Comparison of ENCODE assay signal across 20 cellular contexts in the genomic region with DNA sequence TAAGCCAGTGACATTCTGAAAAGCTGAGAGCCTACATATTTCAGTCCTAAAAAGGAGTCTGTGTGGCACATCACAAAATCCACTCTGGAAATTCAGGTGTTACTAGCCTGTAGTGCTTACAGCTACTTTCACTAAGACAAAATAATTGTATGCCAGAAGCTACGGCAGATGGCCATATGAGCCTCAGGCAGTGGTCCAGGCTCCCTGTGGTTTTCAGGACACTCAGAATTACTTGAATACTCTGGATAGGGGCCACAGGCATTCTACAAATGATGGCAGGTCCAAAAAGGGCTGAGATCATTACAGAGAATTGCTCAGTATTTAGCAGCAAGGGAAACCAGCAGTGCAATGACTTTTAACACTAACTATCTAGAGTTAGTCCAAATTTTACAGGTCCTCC.
DNase-seq lines count a peak whose midpoint lies in the region; ATAC-seq and TF ChIP-seq lines count a peak whose summit lies in the region.
"Had no signal": no experiment of that assay in that cellular context is flagged by ENCODE, and none has a peak within 500 bp of the region (broad histone marks: within the 10 kb centered on the region; RNA-seq: fewer than 3 reads in every experiment).

No MANE protein-coding gene starts in this region.

- no peaks in the 10 kb centered on the region for H3K79me2 ChIP-seq in fibroblast of lung (ENCODE audit: control insufficient read depth, insufficient read depth, low read length)

- H3K4me3 ChIP-seq in MG63, result no peak overlapping the region
- no peak overlapping the region for H3K4me3 ChIP-seq in fibroblast of lung (replicated peaks in 1 of 4; ENCODE audit: control extremely low read depth in 1 of 4, insufficient read depth in 1 of 4, low read depth in 3 of 4, low read length in 4 of 4)

- no peak overlapping the region for H3K4me2 ChIP-seq in fibroblast of lung (ENCODE audit: extremely low read depth, insufficient read depth, low read length)

- H3K9me3 ChIP-seq in MG63 (no peaks in the 10 kb centered on the region), fibroblast of lung (ENCODE audit: control insufficient read depth, insufficient read depth, low read depth, low read length) (no peaks in the 10 kb centered on the region)

- no peak overlapping the region for H3K9ac ChIP-seq in fibroblast of lung (ENCODE audit: insufficient read depth, low read length)

- H3K27ac ChIP-seq in fibroblast of lung (ENCODE audit: insufficient read depth, low read length), result no peak overlapping the region

- DNase-seq in AG08395 (ENCODE audit: low spot score) (peak; percentile 3), MG63 (peak; percentile 76), RPMI7951 (ENCODE audit: low read depth) (peak; percentile 19), fibroblast of lung (ENCODE audit: low read depth in 2 of 2) (peak; percentile 2 to 88), midbrain (lab: John Stamatoyannopoulos, UW) (no peak), NCI-H1092 (lab: John Stamatoyannopoulos, UW) (no peak)
- DNase-seq: AML-193; Calu3; CD4-positive, CD25-positive, alpha-beta regulatory T cell; DMS79 treated with DMSO at 0.1 percent for 48 hours; H9; IMR-90; Kasumi-1; NCI-H1417 treated with DMSO at 0.1 percent for 48 hours; NCI-H2227 treated with DMSO at 0.1 percent for 48 hours; NCI-H748 treated with DMSO at 0.1 percent for 48 hours; SHP77 had no signal

- no peaks in the 10 kb centered on the region for H3K4me1 ChIP-seq in fibroblast of lung (ENCODE audit: control insufficient read depth, extremely low read depth, insufficient read depth, low read length)

- no peaks in the 10 kb centered on the region for H3K27me3 ChIP-seq in MG63
- H3K27me3 ChIP-seq in fibroblast of lung (ENCODE audit: control insufficient read depth, insufficient read depth, low read length), result no peaks in the 10 kb centered on the region

- H4K20me1 ChIP-seq in fibroblast of lung (ENCODE audit: control insufficient read depth, extremely low read depth, insufficient read depth, low read length), result no peaks in the 10 kb centered on the region

- H3K36me3 ChIP-seq in MG63, result no peaks in the 10 kb centered on the region
- H3K36me3 ChIP-seq in fibroblast of lung (ENCODE audit: control insufficient read depth, insufficient read depth, low read length), result no peaks in the 10 kb centered on the region

- no peak for TF ChIP-seq CTCF in fibroblast of lung (conservative IDR thresholded peaks at IDR 0.05 in 1 of 2, IDR thresholded peaks at IDR 0.05 in 1 of 2; ENCODE audit: low read depth in 1 of 2, low read length in 2 of 2)

- H2AFZ ChIP-seq in fibroblast of lung (ENCODE audit: low read length), result no peak overlapping the region

- no peak for ATAC-seq in esophagus mucosa
- no peak for ATAC-seq in HG03108 (IDR thresholded peaks at IDR 0.05; ENCODE audit: unreplicated experiment)
- ATAC-seq: Panc1 had no signal

Comparison
In these comparisons a context has a peak if more than half of its experiments do, and no peak if none do; other contexts are left out.
1. DNase-seq: peak in AG08395 (single experiment), MG63 (single experiment), RPMI7951 (single experiment) and fibroblast of lung (2 of 2); none in midbrain (single experiment) and NCI-H1092 (single experiment).